15 cellular contexts compared by ENCODE assay signal in the genomic region with DNA sequence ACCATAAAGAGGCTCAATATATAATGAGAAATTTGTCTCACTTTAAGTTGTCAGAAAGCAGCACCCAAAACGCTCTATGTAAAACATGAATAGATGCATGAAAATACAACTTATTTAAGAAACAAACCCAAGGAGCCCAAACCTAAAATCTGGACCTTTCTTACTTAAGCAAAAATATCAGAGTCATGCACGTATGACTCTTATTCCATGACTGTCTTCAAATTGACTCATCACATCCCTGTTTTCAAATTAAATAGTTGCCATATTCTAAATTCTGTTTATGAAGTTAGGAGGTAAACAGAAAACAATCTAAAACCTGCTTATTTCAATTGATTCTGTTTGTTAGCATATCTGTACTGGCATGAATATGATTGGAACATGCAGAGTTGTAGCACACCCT. TPM values are rescaled to one million over a fixed set of nuclear protein-coding genes. Genes with fewer than 3 reads are reported as not detected.
DNase-seq lines count a peak whose midpoint lies in the region; ATAC-seq, FAIRE-seq and TF ChIP-seq lines count a peak whose summit lies in the region.
"Had no signal": no experiment of that assay in that cellular context is flagged by ENCODE, and none has a peak within 500 bp of the region (broad histone marks: within the 10 kb centered on the region; RNA-seq: fewer than 3 reads in every experiment).

No MANE protein-coding gene starts in this region.

- TF ChIP-seq RAD21 in A549 (conservative IDR thresholded peaks at IDR 0.05 in 1 of 2, IDR thresholded peaks at IDR 0.05 in 1 of 2): no peak

- peak overlapping the region; percentile 36 for H3K4me2 ChIP-seq in A549

- no peak for TF ChIP-seq POLR2A in A549 (IDR thresholded peaks at IDR 0.05; ENCODE audit: low read length)

- no peak overlapping the region for H3K4me3 Mint-ChIP-seq in T-helper 17 cell
- H3K4me3 Mint-ChIP-seq: neural crest cell had no signal

- H3K4me1 Mint-ChIP-seq in T-helper 17 cell: peaks cover 9% of the 10 kb centered on the region

- H3K27me3 Mint-ChIP-seq in T-helper 17 cell: peaks cover under 1% of the 10 kb centered on the region

- DNase-seq in A549 (ENCODE audit: low read depth in 1 of 2, low spot score in 1 of 2) (no peak), EL (peak; percentile 6), T-helper 17 cell (no peak), fibroblast of the aortic adventitia (ENCODE audit: low read depth) (peak; percentile 24), dedifferentiated amniotic fluid mesenchymal stem cell (ENCODE audit: extremely low spot score) (no peak), GM19240 (ENCODE audit: insufficient read length, low spot score) (no peak), mucosa of gallbladder (ENCODE audit: low spot score) (no peak)
- DNase-seq: C1 segment of cervical spinal cord, GOT3, left lung, NCI-H2171 had no signal

- 0 out of 6 replicates have a peak, but pooled peaks of 1 of the 2 experiments have one; percentile 20 for ATAC-seq in A549
- no peak for ATAC-seq in T-helper 17 cell
- no peak for ATAC-seq in HG03097 (IDR thresholded peaks at IDR 0.05; ENCODE audit: low FRiP score, unreplicated experiment)

- no peak for TF ChIP-seq EP300 in A549 (IDR thresholded peaks at IDR 0.05)

- CTCF ChIA-PET in A549 (lab: Yijun Ruan, JAX): no interaction called here

- H3K27ac ChIP-seq in A549: no peak overlapping the region
- H3K27ac ChIP-seq: HL-60 had no signal

- H3K4me1 ChIP-seq in A549: 0 out of 3 replicates have a peak, but pooled peaks cover 3% of the 10 kb centered on the region

- H3K36me3 Mint-ChIP-seq in T-helper 17 cell (ENCODE audit: low read depth): no peaks in the 10 kb centered on the region
- H3K36me3 Mint-ChIP-seq: brain had no signal

- FAIRE-seq in A549 (lab: Jason Lieb, UNC): no peak

- peak overlapping the region; percentile 67 for H3K27ac Mint-ChIP-seq in T-helper 17 cell

- TF ChIP-seq CTCF in A549 (IDR thresholded peaks at IDR 0.05) (no peak), fibroblast of the aortic adventitia (IDR thresholded peaks at IDR 0.05; ENCODE audit: insufficient read depth, low read length) (no peak)

- 67% methylated on average over 2 of the region's 2 CpGs for WGBS in A549 (ENCODE audit: missing lambda C conversion rate)

- POLR2A ChIA-PET in A549 (lab: Yijun Ruan, JAX): no interaction called here

- H3K9me3 ChIP-seq in A549 (no peaks in the 10 kb centered on the region), T-helper 17 cell (ENCODE audit: control insufficient read depth, low read length, poor library complexity, severe bottlenecking) (no peaks in the 10 kb centered on the region)
- H3K9me3 ChIP-seq: left lung had no signal

- H3K4me3 ChIP-seq in A549: no peak overlapping the region
- no peak overlapping the region for H3K4me3 ChIP-seq in fibroblast of the aortic adventitia (ENCODE audit: low read depth, low read length)
- H3K4me3 ChIP-seq: left lung had no signal

TF ChIP-seq in A549, 52 proteins besides CTCF, POLR2A, EP300 and RAD21:
- TF ChIP-seq USF2 (IDR thresholded peaks at IDR 0.05): no peak
- TF ChIP-seq MAX (IDR thresholded peaks at IDR 0.05): no peak
- TF ChIP-seq RARB (CRISPR knock-in tag; IDR thresholded peaks at IDR 0.05): no peak
- no peak for TF ChIP-seq HEYL (CRISPR knock-in tag; IDR thresholded peaks at IDR 0.05)
- no peak for TF ChIP-seq BCL3 (IDR thresholded peaks at IDR 0.05)
- TF ChIP-seq POLR2AphosphoS2 (conservative IDR thresholded peaks at IDR 0.05; ENCODE audit: low read length): no peak
- TF ChIP-seq PBX3 (IDR thresholded peaks at IDR 0.05): no peak
- TF ChIP-seq REST (IDR thresholded peaks at IDR 0.05): no peak
- TF ChIP-seq ESRRA (IDR thresholded peaks at IDR 0.05; ENCODE audit: borderline replicate concordance, low read length): no peak
- TF ChIP-seq KDM5A (IDR thresholded peaks at IDR 0.05): no peak
- no peak for TF ChIP-seq EHF (CRISPR knock-in tag; IDR thresholded peaks at IDR 0.05)
- no peak for TF ChIP-seq CHD4 (IDR thresholded peaks at IDR 0.05; ENCODE audit: borderline replicate concordance)
- TF ChIP-seq ZC3H11A (IDR thresholded peaks at IDR 0.05): no peak
- no peak for TF ChIP-seq SMC3 (IDR thresholded peaks at IDR 0.05)
- no peak for TF ChIP-seq BHLHE40 (IDR thresholded peaks at IDR 0.05; ENCODE audit: low read depth, low read length)
- TF ChIP-seq FOSB (CRISPR knock-in tag; IDR thresholded peaks at IDR 0.05): no peak
- no peak for TF ChIP-seq NFE2L2 (conservative IDR thresholded peaks at IDR 0.05; ENCODE audit: low read length)
- TF ChIP-seq NPAS2 (CRISPR knock-in tag; IDR thresholded peaks at IDR 0.05; ENCODE audit: borderline replicate concordance): no peak
- no peak for TF ChIP-seq ZFP36 (IDR thresholded peaks at IDR 0.05; ENCODE audit: borderline replicate concordance, partially characterized antibody)

RNA-seq across cellular contexts. Expression of gene ANKRD6, which starts 42.2 kb away (rescaled TPM):
- polyA plus RNA-seq in A549 (2011; rRNA removed) (2.9 and 3.6 TPM in 2 replicates), A549 (2017; fragmentation: RNase III; extraction: RNeasy Plus Mini Kit Qiagen cat#74134 plus additional on column Dnase treatment) (2.1 to 2.5 TPM (median 2.2 TPM) in 3 replicates)
- 1.4 and 2.1 TPM in 2 replicates for polyA plus RNA-seq in A549 (2012; cell fraction: cytosol; rRNA removed)
- polyA plus RNA-seq in A549 (2012; cell fraction: nucleus; rRNA removed): 3.1 and 3.6 TPM in 2 replicates
- polyA minus RNA-seq in A549 (2011; rRNA and poly(A)+ RNA removed): 4.1 and 6.4 TPM in 2 replicates
- total RNA-seq in T-helper 17 cell (1 to 10 TPM; 3.8 to 7.9 TPM), fibroblast of the aortic adventitia (ENCODE audit: low replicate concordance) (14.6 and 18.1 TPM in 2 replicates), mucosa of gallbladder (14.9 TPM)

Comparison
In these comparisons a context has a peak if more than half of its experiments do, and no peak if none do; other contexts are left out.
1. DNase-seq: peak in EL (single experiment) and fibroblast of the aortic adventitia (single experiment); none in A549 (0 of 2), T-helper 17 cell (0 of 3), dedifferentiated amniotic fluid mesenchymal stem cell (single experiment), GM19240 (single experiment) and mucosa of gallbladder (single experiment).